In the genomic region with DNA sequence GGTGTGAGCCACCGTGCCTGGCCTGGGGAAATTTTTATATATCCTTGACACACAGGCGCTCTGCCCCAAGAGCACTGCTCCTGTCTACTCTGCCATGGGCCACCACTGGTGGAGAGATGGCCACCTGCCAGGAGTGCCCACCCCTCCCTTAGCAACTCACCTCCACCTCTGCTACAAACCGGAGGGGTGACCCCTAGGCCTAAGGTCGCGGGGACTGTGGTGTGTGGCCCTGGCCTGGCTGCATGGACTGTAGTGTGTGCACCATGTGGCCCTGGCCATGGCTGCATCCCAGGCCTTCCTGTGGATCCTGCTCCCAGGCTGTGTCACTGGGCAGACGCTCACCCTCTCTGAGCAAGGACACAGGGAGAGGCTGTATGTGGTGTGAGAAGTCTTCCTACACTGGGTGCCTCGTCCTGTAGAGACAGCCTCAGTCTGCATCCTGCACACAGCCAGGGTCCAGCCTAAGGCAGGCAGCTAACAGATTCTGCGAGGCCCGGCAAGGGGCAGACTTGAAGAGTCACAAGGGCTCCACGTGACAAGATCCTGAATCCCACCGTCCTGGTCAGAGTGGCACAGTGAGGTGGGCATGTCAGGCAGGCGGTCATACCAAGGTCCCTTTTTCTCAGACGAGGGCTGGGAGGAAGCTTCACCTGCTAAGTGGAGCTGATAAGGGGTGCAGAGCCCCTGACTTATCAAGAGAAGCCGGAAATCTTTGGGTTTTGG, we compare ENCODE assay signal across 1 cellular context.
A peak's percentile ranks its signal among the peaks of the same experiment; 100 is the strongest.
TF ChIP-seq lines count a peak whose summit lies in the region.

No MANE protein-coding gene starts in this region.

TF ChIP-seq in K562, 482 proteins besides CTCF, POLR2A, EP300 and RAD21:
- TF ChIP-seq, protein P1, sequence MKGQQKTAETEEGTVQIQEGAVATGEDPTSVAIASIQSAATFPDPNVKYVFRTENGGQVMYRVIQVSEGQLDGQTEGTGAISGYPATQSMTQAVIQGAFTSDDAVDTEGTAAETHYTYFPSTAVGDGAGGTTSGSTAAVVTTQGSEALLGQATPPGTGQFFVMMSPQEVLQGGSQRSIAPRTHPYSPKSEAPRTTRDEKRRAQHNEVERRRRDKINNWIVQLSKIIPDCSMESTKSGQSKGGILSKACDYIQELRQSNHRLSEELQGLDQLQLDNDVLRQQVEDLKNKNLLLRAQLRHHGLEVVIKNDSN (CRISPR knock-in tag; IDR thresholded peaks at IDR 0.05), result peak; percentile 26; the same call in 1 of the 2 replicates
- no peak for TF ChIP-seq CHD4 (IDR thresholded peaks at IDR 0.05; ENCODE audit: insufficient read depth, insufficient replicate concordance, low read depth, low read length, poor library complexity, severe bottlenecking)
